ENCODE assay signal across 8 cellular contexts in the genomic region with DNA sequence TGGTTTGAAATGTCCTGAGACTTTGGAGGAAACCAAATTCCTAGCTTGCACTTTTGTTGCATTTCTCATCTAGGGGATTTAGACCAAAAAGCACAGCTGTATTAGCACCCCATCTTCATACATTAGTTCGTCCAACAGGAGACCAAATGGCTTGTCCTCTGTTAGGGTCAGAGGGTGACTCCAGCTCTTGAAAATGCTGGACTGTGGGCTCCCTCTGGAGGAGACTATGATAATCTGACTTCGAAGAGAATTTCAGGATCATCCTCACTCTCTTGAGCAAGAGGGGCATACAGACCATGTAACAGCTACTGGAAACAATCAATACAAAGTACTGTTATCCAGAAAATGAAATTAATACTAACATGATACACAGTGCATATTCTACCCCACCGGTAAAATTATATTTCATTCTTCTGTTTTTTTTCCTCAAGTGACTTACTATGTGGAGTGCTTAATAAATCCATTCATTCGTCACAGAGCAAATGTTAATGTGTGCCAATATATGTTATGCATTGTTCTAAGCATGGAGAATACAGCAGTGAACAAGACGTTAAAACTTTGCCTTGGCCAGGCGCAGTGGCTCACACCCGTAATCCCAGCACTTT.
A peak's percentile ranks its signal among the peaks of the same experiment; 100 is the strongest.
DNase-seq lines count a peak whose midpoint lies in the region; ATAC-seq and TF ChIP-seq lines count a peak whose summit lies in the region.

No MANE protein-coding gene starts in this region.

- no peak overlapping the region for H3K27ac Mint-ChIP-seq in CD4-positive, alpha-beta T cell
- no peak overlapping the region for H3K27ac Mint-ChIP-seq in activated CD4-positive, alpha-beta memory T cell treated with anti-CD3 and anti-CD28 coated beads, Interleukin-2, amount 10 ng/mL, durations not matched to agents 7 days and 5 days
- no peak overlapping the region for H3K27ac Mint-ChIP-seq in natural killer cell

- ATAC-seq in CD4-positive, alpha-beta T cell (ENCODE audit: poor library complexity), result peak; percentile 58
- ATAC-seq in natural killer cell, result peak; percentile 75 to 86 (median 85)
- ATAC-seq in HG03565 (IDR thresholded peaks at IDR 0.05; ENCODE audit: unreplicated experiment), result no peak

- peak; percentile 83 for TF ChIP-seq CTCF in CD4-positive, alpha-beta T cell (IDR thresholded peaks at IDR 0.05)
- TF ChIP-seq CTCF in natural killer cell (IDR thresholded peaks at IDR 0.05) (peak; percentile 63), transverse colon (IDR thresholded peaks at IDR 0.05) (peak; percentile 66 to 83 (median 68))

- H3K27me3 Mint-ChIP-seq in CD4-positive, alpha-beta T cell, result peaks cover 10% of the 10 kb centered on the region
- peaks cover 27% of the 10 kb centered on the region for H3K27me3 Mint-ChIP-seq in activated CD4-positive, alpha-beta memory T cell treated with anti-CD3 and anti-CD28 coated beads, Interleukin-2, amount 10 ng/mL, durations not matched to agents 7 days and 5 days
- peaks cover 12 to 22% of the 10 kb centered on the region in 2 donors for H3K27me3 Mint-ChIP-seq in natural killer cell (ENCODE audit: low read depth in 2 of 2)

- CTCF ChIA-PET in CD4-positive, alpha-beta T cell (lab: Charles Lee), result interaction anchor here (0.6 to 1.7 kb wide), 16 partner anchors 9 to 320 kb away, joined by 3 to 18 read pairs (median 4); partner anchors contain the start of gene PPP2CA
- CTCF ChIA-PET in activated CD4-positive, alpha-beta memory T cell treated with anti-CD3 and anti-CD28 coated beads, Interleukin-2, amount 10 ng/mL, durations not matched to agents 7 days and 5 days (lab: Charles Lee), result interaction anchor here (1.1 to 3.4 kb wide), 7 partner anchors 10 to 289 kb away, joined by 3 to 41 read pairs (median 4); partner anchors contain the start of gene PPP2CA

- H3K9me3 ChIP-seq in CD4-positive, alpha-beta T cell (ENCODE audit: control insufficient read depth, low read length), result no peaks in the 10 kb centered on the region
- no peaks in the 10 kb centered on the region for H3K9me3 ChIP-seq in transverse colon

- TF ChIP-seq EP300 in transverse colon (IDR thresholded peaks at IDR 0.05; ENCODE audit: low read depth), result no peak

- no peaks in the 10 kb centered on the region for H3K27me3 ChIP-seq in CD4-positive, alpha-beta T cell (ENCODE audit: control insufficient read depth, insufficient read depth, low read length)
- no peaks in the 10 kb centered on the region for H3K27me3 ChIP-seq in H7 (ENCODE audit: control insufficient read depth, insufficient read depth, low read length)
- H3K27me3 ChIP-seq in transverse colon, result no peaks in the 10 kb centered on the region

- in situ Hi-C loops in transverse colon (cut with MboI; ENCODE audit: low pct_ligation_motif_present in 1 of 4, low pct_unique_long_range_greater_than_20kb in 1 of 4, low sequenced_read_pairs in 3 of 4), result loop anchor here (5.0 to 25.0 kb wide), 4 partner anchors 102 to 252 kb away; no protein-coding TSS in a partner anchor

- H3K4me1 ChIP-seq in transverse colon, result no peaks in the 10 kb centered on the region

- H3K36me3 Mint-ChIP-seq in CD4-positive, alpha-beta T cell (ENCODE audit: low read depth), result no peaks in the 10 kb centered on the region
- no peaks in the 10 kb centered on the region for H3K36me3 Mint-ChIP-seq in activated CD4-positive, alpha-beta memory T cell treated with anti-CD3 and anti-CD28 coated beads, Interleukin-2, amount 10 ng/mL, durations not matched to agents 7 days and 5 days (ENCODE audit: low read depth)
- no peaks in the 10 kb centered on the region for H3K36me3 Mint-ChIP-seq in natural killer cell

- peak in 9 of 10 experiments; percentile 11 to 36 (median 19) for DNase-seq in CD4-positive, alpha-beta T cell
- DNase-seq in H7 (peak; percentile 74), NCI-H526 (lab: John Stamatoyannopoulos, UW) (peak; percentile 9 to 69), fibroblast of gingiva (ENCODE audit: low read depth) (peak; percentile 70), natural killer cell (no peak), transverse colon (peak; percentile 51)
- DNase-seq in activated CD4-positive, alpha-beta memory T cell treated with anti-CD3 and anti-CD28 coated beads, Interleukin-2, amount 10 ng/mL, durations not matched to agents 7 days and 5 days, result peak; percentile 30

- POLR2A ChIA-PET in CD4-positive, alpha-beta T cell (lab: Charles Lee), result interaction anchor here (1.0 to 1.4 kb wide), 5 partner anchors 64 to 141 kb away, joined by 3 to 7 read pairs (median 4); partner anchors contain the start of genes PPP2CA and SKP1
- POLR2A ChIA-PET in activated CD4-positive, alpha-beta memory T cell treated with anti-CD3 and anti-CD28 coated beads, Interleukin-2, amount 10 ng/mL, durations not matched to agents 7 days and 5 days (lab: Charles Lee), result interaction anchor here (0.9 to 1.0 kb wide), 2 partner anchors 63 to 106 kb away, joined by 3 to 4 read pairs; partner anchors contain the start of gene PPP2CA

- H3K4me3 Mint-ChIP-seq in CD4-positive, alpha-beta T cell, result no peak overlapping the region
- no peak overlapping the region for H3K4me3 Mint-ChIP-seq in activated CD4-positive, alpha-beta memory T cell treated with anti-CD3 and anti-CD28 coated beads, Interleukin-2, amount 10 ng/mL, durations not matched to agents 7 days and 5 days
- H3K4me3 Mint-ChIP-seq in natural killer cell, result no peak overlapping the region

- H3K36me3 ChIP-seq in H7 (replicated peaks; ENCODE audit: control insufficient read depth, insufficient read depth, low read length), result no peaks in the 10 kb centered on the region
- no peaks in the 10 kb centered on the region for H3K36me3 ChIP-seq in transverse colon

- no peaks in the 10 kb centered on the region for H3K4me1 Mint-ChIP-seq in CD4-positive, alpha-beta T cell (ENCODE audit: low read depth)
- no peaks in the 10 kb centered on the region for H3K4me1 Mint-ChIP-seq in activated CD4-positive, alpha-beta memory T cell treated with anti-CD3 and anti-CD28 coated beads, Interleukin-2, amount 10 ng/mL, durations not matched to agents 7 days and 5 days
- no peaks in the 10 kb centered on the region for H3K4me1 Mint-ChIP-seq in natural killer cell

- TF ChIP-seq POLR2A in transverse colon (IDR thresholded peaks at IDR 0.05), result no peak

- intact Hi-C loops in CD4-positive, alpha-beta T cell (cut with DNase I, micrococcal nuclease), result loop anchor here (1.0 to 10.0 kb wide), 6 partner anchors 62 to 867 kb away; partner anchors contain the start of gene PPP2CA (in 1 of the 2)
- intact Hi-C loops in natural killer cell (cut with micrococcal nuclease) (loop anchor here (1.0 to 10.0 kb wide), 2 partner anchors 105 to 255 kb away; no protein-coding TSS in a partner anchor), transverse colon (cut with DNase I; ENCODE audit: low total_unique reads) (loop anchor here (5.0 kb wide), 1 partner anchor 107 kb away; no protein-coding TSS in a partner anchor)

- H3K9me3 Mint-ChIP-seq in CD4-positive, alpha-beta T cell, result no peaks in the 10 kb centered on the region
- H3K9me3 Mint-ChIP-seq in activated CD4-positive, alpha-beta memory T cell treated with anti-CD3 and anti-CD28 coated beads, Interleukin-2, amount 10 ng/mL, durations not matched to agents 7 days and 5 days, result peaks cover 9% of the 10 kb centered on the region
- no peaks in the 10 kb centered on the region for H3K9me3 Mint-ChIP-seq in natural killer cell

- 46 to 49% methylated on average over 7 of the region's 7 CpGs for WGBS in transverse colon (ENCODE audit: low coverage in 1 of 2), 2 donors

- H3K4me3 ChIP-seq in H7 (ENCODE audit: insufficient read depth, low read depth, low read length), result no peak overlapping the region
- no peak overlapping the region for H3K4me3 ChIP-seq in transverse colon

- H3K27ac ChIP-seq in CD4-positive, alpha-beta T cell (ENCODE audit: low read depth, low read length), result no peak overlapping the region
- no peak overlapping the region for H3K27ac ChIP-seq in transverse colon
